Comparison of ENCODE assay signal across 10 cellular contexts in genomic region chr1:197327776-197328364, GRCh38. TPM values are rescaled to one million over a fixed set of nuclear protein-coding genes. Genes with fewer than 3 reads are reported as not detected.
DNase-seq lines count a peak whose midpoint lies in the region; ATAC-seq and TF ChIP-seq lines count a peak whose summit lies in the region.
"Had no signal": no experiment of that assay in that cellular context is flagged by ENCODE, and none has a peak within 500 bp of the region (broad histone marks: within the 10 kb centered on the region; RNA-seq: fewer than 3 reads in every experiment).

No MANE protein-coding gene starts in this region.

- H3K27ac Mint-ChIP-seq in activated T-helper 2 cell treated with anti-CD3 and anti-CD28 coated beads, Interferon-gamma antibody, Interleukin-2, Interleukin-4, amounts not matched to agents 10 μg/mL and 5 μg/mL and 100 μg/mL, durations not matched to agents 14 hours and 24 hours and 36 hours = no peak overlapping the region
- H3K27ac Mint-ChIP-seq: naive thymus-derived CD4-positive, alpha-beta T cell had no signal

- H3K9me3 Mint-ChIP-seq in activated T-helper 2 cell treated with anti-CD3 and anti-CD28 coated beads, Interferon-gamma antibody, Interleukin-2, Interleukin-4, amounts not matched to agents 10 μg/mL and 5 μg/mL and 100 μg/mL, durations not matched to agents 14 hours and 24 hours and 36 hours = no peaks in the 10 kb centered on the region
- H3K9me3 Mint-ChIP-seq: naive thymus-derived CD4-positive, alpha-beta T cell had no signal

- H3K27me3 Mint-ChIP-seq in activated T-helper 2 cell treated with anti-CD3 and anti-CD28 coated beads, Interferon-gamma antibody, Interleukin-2, Interleukin-4, amounts not matched to agents 10 μg/mL and 5 μg/mL and 100 μg/mL, durations not matched to agents 14 hours and 24 hours and 36 hours (ENCODE audit: low read depth) = peaks cover 8% of the 10 kb centered on the region

- H3K27me3 ChIP-seq in Panc1 (ENCODE audit: control insufficient read depth, insufficient read depth, low read length) = no peaks in the 10 kb centered on the region
- H3K27me3 ChIP-seq in foreskin keratinocyte = no peaks in the 10 kb centered on the region

- no peaks in the 10 kb centered on the region for H3K9me3 ChIP-seq in Panc1 (ENCODE audit: control insufficient read depth, insufficient read depth, low read depth, low read length)

- H3K27ac ChIP-seq in Panc1 (ENCODE audit: low read length) (no peak overlapping the region), foreskin keratinocyte (no peak overlapping the region)

- ATAC-seq in GM18867 (IDR thresholded peaks at IDR 0.05; ENCODE audit: unreplicated experiment) (peak; percentile 50), Panc1 (no peak), foreskin keratinocyte (peak; percentile 54)
- ATAC-seq: naive thymus-derived CD4-positive, alpha-beta T cell had no signal

- DNase-seq in ACHN (peak; percentile 29), Panc1 (ENCODE audit: low read depth, low spot score) (no peak), foreskin keratinocyte (no peak), anterior cingulate cortex (lab: John Stamatoyannopoulos, UW) (no peak), NCI-H524 treated with DMSO at 0.1 percent for 48 hours (lab: John Stamatoyannopoulos, UW) (no peak)
- DNase-seq in activated T-helper 2 cell treated with anti-CD3 and anti-CD28 coated beads, Interferon-gamma antibody, Interleukin-2, Interleukin-4, amounts not matched to agents 10 μg/mL and 5 μg/mL and 100 μg/mL, durations not matched to agents 14 hours and 24 hours and 36 hours (ENCODE audit: low spot score) = no peak
- DNase-seq in activated CD4-positive, alpha-beta T cell treated with anti-CD3 and anti-CD28 coated beads, Interleukin-2, amount 50 U/mL, for 1 hour = no peak

- H3K4me1 ChIP-seq in Panc1 (ENCODE audit: control insufficient read depth, insufficient read depth, low read length) (no peaks in the 10 kb centered on the region), foreskin keratinocyte (no peaks in the 10 kb centered on the region)

- CTCF ChIA-PET in Panc1 (lab: Charles Lee) = no interaction called here

- intact Hi-C loops in Panc1 (cut with micrococcal nuclease; ENCODE audit: unreplicated experiment) = no loop called here
- intact Hi-C loops in activated T-helper 2 cell treated with anti-CD3 and anti-CD28 coated beads, Interferon-gamma antibody, Interleukin-2, Interleukin-4, amounts not matched to agents 10 μg/mL and 5 μg/mL and 100 μg/mL, durations not matched to agents 14 hours and 24 hours and 36 hours (cut with micrococcal nuclease) = no loop called here

- no peaks in the 10 kb centered on the region for H3K4me1 Mint-ChIP-seq in activated T-helper 2 cell treated with anti-CD3 and anti-CD28 coated beads, Interferon-gamma antibody, Interleukin-2, Interleukin-4, amounts not matched to agents 10 μg/mL and 5 μg/mL and 100 μg/mL, durations not matched to agents 14 hours and 24 hours and 36 hours (ENCODE audit: low read depth)
- H3K4me1 Mint-ChIP-seq: naive thymus-derived CD4-positive, alpha-beta T cell had no signal

- no peak overlapping the region for H3K4me3 Mint-ChIP-seq in activated T-helper 2 cell treated with anti-CD3 and anti-CD28 coated beads, Interferon-gamma antibody, Interleukin-2, Interleukin-4, amounts not matched to agents 10 μg/mL and 5 μg/mL and 100 μg/mL, durations not matched to agents 14 hours and 24 hours and 36 hours (ENCODE audit: low read depth)
- H3K4me3 Mint-ChIP-seq: naive thymus-derived CD4-positive, alpha-beta T cell had no signal

- H3K36me3 Mint-ChIP-seq in activated T-helper 2 cell treated with anti-CD3 and anti-CD28 coated beads, Interferon-gamma antibody, Interleukin-2, Interleukin-4, amounts not matched to agents 10 μg/mL and 5 μg/mL and 100 μg/mL, durations not matched to agents 14 hours and 24 hours and 36 hours (ENCODE audit: low read depth) = no peaks in the 10 kb centered on the region
- H3K36me3 Mint-ChIP-seq: naive thymus-derived CD4-positive, alpha-beta T cell had no signal

- no peak overlapping the region for H3K4me3 ChIP-seq in Panc1 (ENCODE audit: low read depth in 2 of 2, low read length in 2 of 2)

- TF ChIP-seq CTCF in Panc1 (IDR thresholded peaks at IDR 0.05) (peak; percentile 75), foreskin keratinocyte (conservative IDR thresholded peaks at IDR 0.05) (peak; percentile 66)

- no TSS peak for BruUV-seq in Panc1 (replicated peaks; lab: Mats Ljungman, UMichigan)

- H3K36me3 ChIP-seq in Panc1 (ENCODE audit: control insufficient read depth, insufficient read depth, low read length) = no peaks in the 10 kb centered on the region

- in situ Hi-C loops in ACHN (cut with HindIII; ENCODE audit: low pct_ligation_motif_present, low pct_unique_long_range_greater_than_20kb, low sequenced_read_pairs) = no loop called here
- in situ Hi-C loops in Panc1 (cut with HindIII; ENCODE audit: low pct_unique_long_range_greater_than_20kb, low sequenced_read_pairs) = no loop called here

- POLR2A ChIA-PET in Panc1 (lab: Charles Lee) = no interaction called here

RNA-seq across cellular contexts. Expression of gene CRB1, which starts 59.8 kb away (rescaled TPM):
- not detected for total RNA-seq in Panc1 (2021; ENCODE audit: unreplicated experiment)
- not detected for polyA plus RNA-seq in Panc1 (2012; ENCODE audit: insufficient read length)
- not detected in 2 replicates for total RNA-seq in foreskin keratinocyte
- not detected in 2 replicates for polyA plus RNA-seq in foreskin keratinocyte
- total RNA-seq in activated T-helper 2 cell treated with anti-CD3 and anti-CD28 coated beads, Interferon-gamma antibody, Interleukin-2, Interleukin-4, amounts not matched to agents 10 μg/mL and 5 μg/mL and 100 μg/mL, durations not matched to agents 14 hours and 24 hours and 36 hours = not detected in 2 replicates
- total RNA-seq: activated CD8-positive, alpha-beta memory T cell treated with anti-CD3 and anti-CD28 coated beads for 36 hours had no signal
